In the genomic region with DNA sequence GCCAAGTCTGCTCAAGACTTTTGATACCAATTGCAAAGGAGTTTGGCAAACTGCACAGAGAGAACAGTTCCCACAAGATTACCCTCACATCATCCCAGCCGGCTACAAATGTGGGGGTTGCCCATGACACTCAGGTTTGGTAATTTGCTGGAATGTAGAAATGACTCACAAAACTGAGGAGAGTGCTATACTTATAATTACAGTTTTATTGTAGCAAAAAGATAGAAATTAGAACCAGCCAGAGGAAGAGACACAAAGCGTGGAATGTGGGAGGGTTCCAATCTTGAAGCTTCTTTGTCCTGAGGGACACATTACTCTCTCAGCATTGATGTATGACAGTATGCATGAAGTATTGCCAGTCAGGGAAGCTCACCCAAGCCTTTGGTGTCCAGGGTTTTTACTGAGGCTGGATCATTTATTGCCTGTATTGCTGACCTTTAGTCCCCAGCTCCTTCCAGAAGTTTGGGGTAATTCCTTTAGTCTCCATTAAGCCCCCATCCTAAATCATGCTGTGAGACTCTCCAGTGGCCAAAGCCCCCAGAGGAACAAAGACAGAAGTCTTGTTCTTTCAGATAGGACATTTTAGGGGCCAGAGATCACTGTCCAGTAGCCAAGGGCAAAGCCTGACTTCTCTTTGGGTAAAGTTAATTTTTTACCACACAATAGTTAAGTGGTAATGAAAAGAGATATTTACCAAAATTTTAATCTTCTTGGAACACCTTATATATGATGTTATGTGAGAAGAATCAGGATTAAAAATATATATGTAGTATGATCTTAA, we compare ENCODE assay signal across 1 cellular context.
TF ChIP-seq lines count a peak whose summit lies in the region.

No MANE protein-coding gene starts in this region.

TF ChIP-seq in WTC11, 78 proteins besides CTCF, POLR2A, EP300 and RAD21 (continued from another document):
- TF ChIP-seq, protein P1, sequence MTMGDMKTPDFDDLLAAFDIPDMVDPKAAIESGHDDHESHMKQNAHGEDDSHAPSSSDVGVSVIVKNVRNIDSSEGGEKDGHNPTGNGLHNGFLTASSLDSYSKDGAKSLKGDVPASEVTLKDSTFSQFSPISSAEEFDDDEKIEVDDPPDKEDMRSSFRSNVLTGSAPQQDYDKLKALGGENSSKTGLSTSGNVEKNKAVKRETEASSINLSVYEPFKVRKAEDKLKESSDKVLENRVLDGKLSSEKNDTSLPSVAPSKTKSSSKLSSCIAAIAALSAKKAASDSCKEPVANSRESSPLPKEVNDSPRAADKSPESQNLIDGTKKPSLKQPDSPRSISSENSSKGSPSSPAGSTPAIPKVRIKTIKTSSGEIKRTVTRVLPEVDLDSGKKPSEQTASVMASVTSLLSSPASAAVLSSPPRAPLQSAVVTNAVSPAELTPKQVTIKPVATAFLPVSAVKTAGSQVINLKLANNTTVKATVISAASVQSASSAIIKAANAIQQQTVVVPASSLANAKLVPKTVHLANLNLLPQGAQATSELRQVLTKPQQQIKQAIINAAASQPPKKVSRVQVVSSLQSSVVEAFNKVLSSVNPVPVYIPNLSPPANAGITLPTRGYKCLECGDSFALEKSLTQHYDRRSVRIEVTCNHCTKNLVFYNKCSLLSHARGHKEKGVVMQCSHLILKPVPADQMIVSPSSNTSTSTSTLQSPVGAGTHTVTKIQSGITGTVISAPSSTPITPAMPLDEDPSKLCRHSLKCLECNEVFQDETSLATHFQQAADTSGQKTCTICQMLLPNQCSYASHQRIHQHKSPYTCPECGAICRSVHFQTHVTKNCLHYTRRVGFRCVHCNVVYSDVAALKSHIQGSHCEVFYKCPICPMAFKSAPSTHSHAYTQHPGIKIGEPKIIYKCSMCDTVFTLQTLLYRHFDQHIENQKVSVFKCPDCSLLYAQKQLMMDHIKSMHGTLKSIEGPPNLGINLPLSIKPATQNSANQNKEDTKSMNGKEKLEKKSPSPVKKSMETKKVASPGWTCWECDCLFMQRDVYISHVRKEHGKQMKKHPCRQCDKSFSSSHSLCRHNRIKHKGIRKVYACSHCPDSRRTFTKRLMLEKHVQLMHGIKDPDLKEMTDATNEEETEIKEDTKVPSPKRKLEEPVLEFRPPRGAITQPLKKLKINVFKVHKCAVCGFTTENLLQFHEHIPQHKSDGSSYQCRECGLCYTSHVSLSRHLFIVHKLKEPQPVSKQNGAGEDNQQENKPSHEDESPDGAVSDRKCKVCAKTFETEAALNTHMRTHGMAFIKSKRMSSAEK (CRISPR knock-in tag; IDR thresholded peaks at IDR 0.05; ENCODE audit: borderline replicate concordance): no peak
- TF ChIP-seq, protein P2, sequence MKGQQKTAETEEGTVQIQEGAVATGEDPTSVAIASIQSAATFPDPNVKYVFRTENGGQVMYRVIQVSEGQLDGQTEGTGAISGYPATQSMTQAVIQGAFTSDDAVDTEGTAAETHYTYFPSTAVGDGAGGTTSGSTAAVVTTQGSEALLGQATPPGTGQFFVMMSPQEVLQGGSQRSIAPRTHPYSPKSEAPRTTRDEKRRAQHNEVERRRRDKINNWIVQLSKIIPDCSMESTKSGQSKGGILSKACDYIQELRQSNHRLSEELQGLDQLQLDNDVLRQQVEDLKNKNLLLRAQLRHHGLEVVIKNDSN (CRISPR knock-in tag; IDR thresholded peaks at IDR 0.05): no peak
- TF ChIP-seq ZNF671 (CRISPR knock-in tag; IDR thresholded peaks at IDR 0.05): no peak
- TF ChIP-seq, protein P3, sequence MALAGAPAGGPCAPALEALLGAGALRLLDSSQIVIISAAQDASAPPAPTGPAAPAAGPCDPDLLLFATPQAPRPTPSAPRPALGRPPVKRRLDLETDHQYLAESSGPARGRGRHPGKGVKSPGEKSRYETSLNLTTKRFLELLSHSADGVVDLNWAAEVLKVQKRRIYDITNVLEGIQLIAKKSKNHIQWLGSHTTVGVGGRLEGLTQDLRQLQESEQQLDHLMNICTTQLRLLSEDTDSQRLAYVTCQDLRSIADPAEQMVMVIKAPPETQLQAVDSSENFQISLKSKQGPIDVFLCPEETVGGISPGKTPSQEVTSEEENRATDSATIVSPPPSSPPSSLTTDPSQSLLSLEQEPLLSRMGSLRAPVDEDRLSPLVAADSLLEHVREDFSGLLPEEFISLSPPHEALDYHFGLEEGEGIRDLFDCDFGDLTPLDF (CRISPR knock-in tag; IDR thresholded peaks at IDR 0.05): no peak
- TF ChIP-seq, protein P4, sequence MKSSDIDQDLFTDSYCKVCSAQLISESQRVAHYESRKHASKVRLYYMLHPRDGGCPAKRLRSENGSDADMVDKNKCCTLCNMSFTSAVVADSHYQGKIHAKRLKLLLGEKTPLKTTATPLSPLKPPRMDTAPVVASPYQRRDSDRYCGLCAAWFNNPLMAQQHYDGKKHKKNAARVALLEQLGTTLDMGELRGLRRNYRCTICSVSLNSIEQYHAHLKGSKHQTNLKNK (CRISPR knock-in tag; IDR thresholded peaks at IDR 0.05): no peak
- TF ChIP-seq, protein P5, sequence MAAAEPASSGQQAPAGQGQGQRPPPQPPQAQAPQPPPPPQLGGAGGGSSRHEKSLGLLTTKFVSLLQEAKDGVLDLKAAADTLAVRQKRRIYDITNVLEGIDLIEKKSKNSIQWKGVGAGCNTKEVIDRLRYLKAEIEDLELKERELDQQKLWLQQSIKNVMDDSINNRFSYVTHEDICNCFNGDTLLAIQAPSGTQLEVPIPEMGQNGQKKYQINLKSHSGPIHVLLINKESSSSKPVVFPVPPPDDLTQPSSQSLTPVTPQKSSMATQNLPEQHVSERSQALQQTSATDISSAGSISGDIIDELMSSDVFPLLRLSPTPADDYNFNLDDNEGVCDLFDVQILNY (CRISPR knock-in tag; IDR thresholded peaks at IDR 0.05): no peak
- TF ChIP-seq, protein P6, sequence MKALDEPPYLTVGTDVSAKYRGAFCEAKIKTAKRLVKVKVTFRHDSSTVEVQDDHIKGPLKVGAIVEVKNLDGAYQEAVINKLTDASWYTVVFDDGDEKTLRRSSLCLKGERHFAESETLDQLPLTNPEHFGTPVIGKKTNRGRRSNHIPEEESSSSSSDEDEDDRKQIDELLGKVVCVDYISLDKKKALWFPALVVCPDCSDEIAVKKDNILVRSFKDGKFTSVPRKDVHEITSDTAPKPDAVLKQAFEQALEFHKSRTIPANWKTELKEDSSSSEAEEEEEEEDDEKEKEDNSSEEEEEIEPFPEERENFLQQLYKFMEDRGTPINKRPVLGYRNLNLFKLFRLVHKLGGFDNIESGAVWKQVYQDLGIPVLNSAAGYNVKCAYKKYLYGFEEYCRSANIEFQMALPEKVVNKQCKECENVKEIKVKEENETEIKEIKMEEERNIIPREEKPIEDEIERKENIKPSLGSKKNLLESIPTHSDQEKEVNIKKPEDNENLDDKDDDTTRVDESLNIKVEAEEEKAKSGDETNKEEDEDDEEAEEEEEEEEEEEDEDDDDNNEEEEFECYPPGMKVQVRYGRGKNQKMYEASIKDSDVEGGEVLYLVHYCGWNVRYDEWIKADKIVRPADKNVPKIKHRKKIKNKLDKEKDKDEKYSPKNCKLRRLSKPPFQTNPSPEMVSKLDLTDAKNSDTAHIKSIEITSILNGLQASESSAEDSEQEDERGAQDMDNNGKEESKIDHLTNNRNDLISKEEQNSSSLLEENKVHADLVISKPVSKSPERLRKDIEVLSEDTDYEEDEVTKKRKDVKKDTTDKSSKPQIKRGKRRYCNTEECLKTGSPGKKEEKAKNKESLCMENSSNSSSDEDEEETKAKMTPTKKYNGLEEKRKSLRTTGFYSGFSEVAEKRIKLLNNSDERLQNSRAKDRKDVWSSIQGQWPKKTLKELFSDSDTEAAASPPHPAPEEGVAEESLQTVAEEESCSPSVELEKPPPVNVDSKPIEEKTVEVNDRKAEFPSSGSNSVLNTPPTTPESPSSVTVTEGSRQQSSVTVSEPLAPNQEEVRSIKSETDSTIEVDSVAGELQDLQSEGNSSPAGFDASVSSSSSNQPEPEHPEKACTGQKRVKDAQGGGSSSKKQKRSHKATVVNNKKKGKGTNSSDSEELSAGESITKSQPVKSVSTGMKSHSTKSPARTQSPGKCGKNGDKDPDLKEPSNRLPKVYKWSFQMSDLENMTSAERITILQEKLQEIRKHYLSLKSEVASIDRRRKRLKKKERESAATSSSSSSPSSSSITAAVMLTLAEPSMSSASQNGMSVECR (CRISPR knock-in tag; IDR thresholded peaks at IDR 0.05; ENCODE audit: borderline replicate concordance): no peak
TF ChIP-seq in WTC11: peak in this region for 0.
